Comparison of ENCODE assay signal across 14 cellular contexts in genomic region chr20:51382986-51383821, GRCh38.
DNase-seq lines count a peak whose midpoint lies in the region; ATAC-seq and TF ChIP-seq lines count a peak whose summit lies in the region.
"Had no signal": no experiment of that assay in that cellular context is flagged by ENCODE, and none has a peak within 500 bp of the region (broad histone marks: within the 10 kb centered on the region; RNA-seq: fewer than 3 reads in every experiment).

No MANE protein-coding gene starts in this region.

- intact Hi-C loops in sigmoid colon (cut with DNase I), result no loop called here

- no peak for ATAC-seq in GM19463 (IDR thresholded peaks at IDR 0.05; ENCODE audit: unreplicated experiment)
- ATAC-seq: Right ventricle myocardium inferior had no signal

- H3K27me3 ChIP-seq in sigmoid colon, result no peaks in the 10 kb centered on the region
- no peaks in the 10 kb centered on the region for H3K27me3 ChIP-seq in effector memory CD4-positive, alpha-beta T cell (replicated peaks; ENCODE audit: control insufficient read depth, insufficient read depth, low read length, poor library complexity, severe bottlenecking)
- H3K27me3 ChIP-seq: brain microvascular endothelial cell had no signal

- WGBS in sigmoid colon, 2 donors, result 23 to 69% methylated on average over 23 of the region's 23 CpGs

- TF ChIP-seq POLR2A in sigmoid colon (IDR thresholded peaks at IDR 0.05), result no peak

- DNase-seq in SHP77 (lab: John Stamatoyannopoulos, UW), result peak; percentile 15
- no peak for DNase-seq in SHP77 treated with DMSO at 0.1 percent for 48 hours (lab: John Stamatoyannopoulos, UW)
- peak; percentile 78 for DNase-seq in NCI-H146 (lab: John Stamatoyannopoulos, UW)
- DNase-seq in cerebellar cortex (ENCODE audit: low spot score), result peak; percentile 81
- DNase-seq in sigmoid colon, result peak; percentile 72
- no peak for DNase-seq in activated CD8-positive, alpha-beta memory T cell treated with anti-CD3 and anti-CD28 coated beads, Interleukin-2, amount 50 U/mL, for 48 hours
- no peak for DNase-seq in effector memory CD4-positive, alpha-beta T cell
- DNase-seq: activated CD4-positive, alpha-beta T cell treated with anti-CD3 and anti-CD28 coated beads, Interleukin-2, amount 50 U/mL, for 1 hour; brain microvascular endothelial cell; stimulated activated naive CD4-positive, alpha-beta T cell had no signal

- no peaks in the 10 kb centered on the region for H3K36me3 ChIP-seq in sigmoid colon
- H3K36me3 ChIP-seq in effector memory CD4-positive, alpha-beta T cell (ENCODE audit: control insufficient read depth, insufficient read depth, low read length), result peaks cover 2% of the 10 kb centered on the region
- H3K36me3 ChIP-seq: brain microvascular endothelial cell had no signal

- H3K4me1 ChIP-seq in sigmoid colon, result peaks cover 0 to 7% (median 0%) of the 10 kb centered on the region in 4 donors
- H3K4me1 ChIP-seq in effector memory CD4-positive, alpha-beta T cell (ENCODE audit: control insufficient read depth, insufficient read depth, low read length, poor library complexity, severe bottlenecking), result peaks cover 9% of the 10 kb centered on the region

- no peaks in the 10 kb centered on the region for H3K9me3 ChIP-seq in sigmoid colon
- H3K9me3 ChIP-seq in effector memory CD4-positive, alpha-beta T cell (ENCODE audit: control insufficient read depth, low read length), result no peaks in the 10 kb centered on the region

- no peak for TF ChIP-seq EP300 in sigmoid colon (IDR thresholded peaks at IDR 0.05)

- H3K4me3 ChIP-seq in sigmoid colon, result no peak overlapping the region
- H3K4me3 ChIP-seq in effector memory CD4-positive, alpha-beta T cell (ENCODE audit: insufficient read depth, low read depth, low read length, poor library complexity, severe bottlenecking), result no peak overlapping the region
- H3K4me3 ChIP-seq: lung, smooth muscle cell had no signal

- no peak overlapping the region for H3K27ac ChIP-seq in sigmoid colon
- no peak overlapping the region for H3K27ac ChIP-seq in effector memory CD4-positive, alpha-beta T cell (ENCODE audit: insufficient read depth, low read length, poor library complexity, severe bottlenecking)
- H3K27ac ChIP-seq: brain microvascular endothelial cell had no signal

- no peak for TF ChIP-seq CTCF in sigmoid colon (IDR thresholded peaks at IDR 0.05)

Comparison
In these comparisons a context has a peak if more than half of its experiments do, and no peak if none do; other contexts are left out.
1. DNase-seq: peak in SHP77 (2 of 2), NCI-H146 (single experiment), cerebellar cortex (single experiment) and sigmoid colon (single experiment); none in SHP77 treated with DMSO at 0.1 percent for 48 hours (single experiment), activated CD8-positive, alpha-beta memory T cell treated with anti-CD3 and anti-CD28 coated beads, Interleukin-2, amount 50 U/mL, for 48 hours (single experiment) and effector memory CD4-positive, alpha-beta T cell (0 of 3).